6 cellular contexts compared by ENCODE assay signal in the genomic region with DNA sequence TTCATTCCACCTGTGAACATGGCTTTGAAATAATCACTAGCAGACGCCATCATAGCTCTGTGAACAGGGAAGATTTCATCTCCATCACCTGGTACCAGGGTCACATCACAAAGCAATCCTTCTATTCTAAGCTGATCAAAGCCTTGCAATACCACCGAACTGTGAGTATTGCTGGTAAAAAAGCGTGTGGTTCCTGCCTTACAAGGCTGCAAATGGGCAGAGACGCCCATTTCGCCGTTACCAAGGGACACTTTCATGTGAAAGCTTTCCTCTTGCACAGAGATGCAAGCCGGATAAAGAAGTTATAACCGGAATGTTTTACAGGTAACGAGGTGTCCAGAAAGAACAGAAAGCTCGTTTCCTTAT. TPM values are rescaled to one million over a fixed set of nuclear protein-coding genes. Genes with fewer than 3 reads are reported as not detected.
DNase-seq lines count a peak whose midpoint lies in the region; ATAC-seq, FAIRE-seq and TF ChIP-seq lines count a peak whose summit lies in the region.

No MANE protein-coding gene starts in this region.

- intact Hi-C loops in aorta (cut with DNase I): loop anchor here (5.0 kb wide), 2 partner anchors 63 to 468 kb away; partner anchors contain the start of gene MTAP (in 2 of the 2)

- no peaks in the 10 kb centered on the region for H3K27me3 ChIP-seq in RWPE2 (ENCODE audit: insufficient read depth, poor library complexity, severe bottlenecking)
- no peaks in the 10 kb centered on the region for H3K27me3 ChIP-seq in iPS DF 6.9 (ENCODE audit: control insufficient read depth, insufficient read depth, low read length)
- no peaks in the 10 kb centered on the region for H3K27me3 ChIP-seq in aorta (ENCODE audit: control insufficient read depth in 1 of 2, insufficient read depth in 2 of 2, low read length in 1 of 2)

- H3K9me3 ChIP-seq in RWPE2 (ENCODE audit: severe bottlenecking) (no peaks in the 10 kb centered on the region), iPS DF 6.9 (ENCODE audit: control insufficient read depth, insufficient read depth, low read length) (no peaks in the 10 kb centered on the region), aorta (ENCODE audit: control insufficient read depth, low read length) (no peaks in the 10 kb centered on the region)

- peaks cover 32% of the 10 kb centered on the region for H3K4me1 ChIP-seq in RWPE2 (ENCODE audit: insufficient read depth, poor library complexity, severe bottlenecking)
- H3K4me1 ChIP-seq in iPS DF 6.9 (ENCODE audit: control insufficient read depth, insufficient read depth, low read length): peaks cover 4% of the 10 kb centered on the region; the same call in 1 of the 2 replicates
- H3K4me1 ChIP-seq in aorta (ENCODE audit: control insufficient read depth in 1 of 2, insufficient read depth in 2 of 2, low read length in 2 of 2): peaks cover 6 to 16% of the 10 kb centered on the region in 2 donors

- H3K36me3 ChIP-seq in RWPE2 (ENCODE audit: low read depth): peaks cover 46% of the 10 kb centered on the region
- H3K36me3 ChIP-seq in iPS DF 6.9 (ENCODE audit: control insufficient read depth, insufficient read depth, low read length): no peaks in the 10 kb centered on the region
- no peaks in the 10 kb centered on the region for H3K36me3 ChIP-seq in aorta (ENCODE audit: control insufficient read depth in 1 of 2, insufficient read depth in 2 of 2, low read length in 1 of 2)

- no peak for FAIRE-seq in frontal cortex (lab: Jason Lieb, UNC)

- no CpG with 5 or more reads among the region's 10 CpGs for WGBS in iPS DF 6.9 (ENCODE audit: insufficient coverage, insufficient read length)
- 0% methylated on average over 10 of the region's 10 CpGs for WGBS in aorta, 2 donors

- H3K27ac ChIP-seq in RWPE2 (ENCODE audit: poor library complexity, severe bottlenecking) (peak overlapping the region; percentile 80), iPS DF 6.9 (ENCODE audit: low read length) (no peak overlapping the region), aorta (ENCODE audit: low read depth in 1 of 2, low read length in 2 of 2) (peak overlapping the region; percentile 51 to 78)

- TF ChIP-seq CTCF in RWPE2 (IDR thresholded peaks at IDR 0.05; ENCODE audit: poor library complexity, severe bottlenecking): no peak

- peak; percentile 32 for DNase-seq in NCI-H510A treated with DMSO at 0.1 percent for 48 hours (lab: John Stamatoyannopoulos, UW)
- no peak for DNase-seq in NCI-H510A (lab: John Stamatoyannopoulos, UW)
- no peak for DNase-seq in RWPE2 (ENCODE audit: low spot score)
- DNase-seq in iPS DF 6.9 (ENCODE audit: low read depth, low spot score): no peak
- no peak for DNase-seq in aorta
- DNase-seq in frontal cortex (ENCODE audit: low spot score in 2 of 2): no peak

- ATAC-seq in RWPE2 (ENCODE audit: low read depth) (peak; percentile 5; the same call in 1 of the 3 replicates), aorta (ENCODE audit: low FRiP score) (peak; percentile 8)

- H3K4me3 ChIP-seq in RWPE2 (ENCODE audit: severe bottlenecking): peak overlapping the region; percentile 90
- H3K4me3 ChIP-seq in iPS DF 6.9 (ENCODE audit: low read length): peak overlapping the region; percentile 92
- peak overlapping the region; percentile 28 to 98 for H3K4me3 ChIP-seq in aorta (ENCODE audit: low read length in 2 of 2)

RNA-seq across cellular contexts. Expression of gene KLHL9, which starts 0.6 kb away (rescaled TPM):
- total RNA-seq in aorta: 10 to 100 TPM; 23.3 to 24.1 TPM
- polyA plus RNA-seq in aorta: 1 to 10 TPM; 7.3 to 9.6 TPM
- total RNA-seq in frontal cortex: 71.7 TPM

RNA-seq across cellular contexts. Expression of gene IFNA6, which starts 16.1 kb away (rescaled TPM):
- total RNA-seq in aorta (not detected), frontal cortex (not detected)
- polyA plus RNA-seq in aorta: not detected

RNA-seq across cellular contexts. Expression of gene IFNA5, which starts 29.5 kb away (rescaled TPM):
- total RNA-seq in aorta (under 1 TPM; 0.39 to 0.84 TPM), frontal cortex (not detected)
- under 1 TPM in 1 of 2 donors, not detected in 1; 0.20 TPM for polyA plus RNA-seq in aorta

RNA-seq across cellular contexts. Expression of gene IFNA13, which starts 33.3 kb away (rescaled TPM):
- total RNA-seq in aorta: not detected
- not detected for polyA plus RNA-seq in aorta
- total RNA-seq in frontal cortex: not detected

RNA-seq across cellular contexts. Expression of gene IFNA2, which starts 50.6 kb away (rescaled TPM):
- total RNA-seq in aorta (not detected), frontal cortex (not detected)
- not detected for polyA plus RNA-seq in aorta
